8 cellular contexts compared by ENCODE assay signal in the genomic region with DNA sequence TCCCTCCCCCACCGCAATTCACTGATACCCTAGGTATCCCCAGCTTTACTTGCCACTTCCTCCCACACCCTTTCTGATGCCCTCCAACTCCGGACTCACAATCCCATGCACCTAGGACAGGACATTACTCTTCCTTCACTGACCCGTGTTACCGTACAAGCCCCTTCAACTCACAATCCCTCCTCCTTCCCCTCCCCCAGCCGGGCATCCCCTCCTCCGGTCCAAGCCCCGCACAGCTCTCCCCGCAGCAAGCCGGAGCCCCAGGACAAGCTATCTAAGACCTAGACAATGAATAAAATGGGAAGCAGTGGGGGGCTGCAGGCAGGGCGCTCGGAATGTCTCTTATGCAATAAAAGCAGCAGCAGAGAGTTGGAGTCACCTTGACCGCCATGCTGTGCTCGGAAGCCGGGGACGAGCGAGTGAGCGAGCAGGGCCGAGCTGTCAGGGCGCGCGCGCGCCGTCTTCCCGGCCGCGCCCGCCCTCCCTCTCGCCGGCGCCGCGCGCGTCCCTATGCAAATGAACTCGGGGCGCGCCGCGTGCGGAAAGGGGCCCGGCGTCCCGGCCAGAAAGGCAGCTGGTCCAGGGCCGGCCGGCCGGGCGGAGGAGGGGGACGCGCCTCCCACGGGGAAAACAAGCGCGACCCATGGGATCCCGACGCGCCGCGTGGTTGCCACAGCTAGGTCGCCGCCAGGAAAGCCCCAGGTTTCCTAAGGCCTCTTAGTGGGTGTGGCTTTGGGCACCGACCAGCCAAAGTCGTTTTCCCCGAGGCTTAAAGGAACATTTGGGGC. TPM values are rescaled to one million over a fixed set of nuclear protein-coding genes. Genes with fewer than 3 reads are reported as not detected.
DNase-seq lines count a peak whose midpoint lies in the region; ATAC-seq and TF ChIP-seq lines count a peak whose summit lies in the region.

A gene with protein sequence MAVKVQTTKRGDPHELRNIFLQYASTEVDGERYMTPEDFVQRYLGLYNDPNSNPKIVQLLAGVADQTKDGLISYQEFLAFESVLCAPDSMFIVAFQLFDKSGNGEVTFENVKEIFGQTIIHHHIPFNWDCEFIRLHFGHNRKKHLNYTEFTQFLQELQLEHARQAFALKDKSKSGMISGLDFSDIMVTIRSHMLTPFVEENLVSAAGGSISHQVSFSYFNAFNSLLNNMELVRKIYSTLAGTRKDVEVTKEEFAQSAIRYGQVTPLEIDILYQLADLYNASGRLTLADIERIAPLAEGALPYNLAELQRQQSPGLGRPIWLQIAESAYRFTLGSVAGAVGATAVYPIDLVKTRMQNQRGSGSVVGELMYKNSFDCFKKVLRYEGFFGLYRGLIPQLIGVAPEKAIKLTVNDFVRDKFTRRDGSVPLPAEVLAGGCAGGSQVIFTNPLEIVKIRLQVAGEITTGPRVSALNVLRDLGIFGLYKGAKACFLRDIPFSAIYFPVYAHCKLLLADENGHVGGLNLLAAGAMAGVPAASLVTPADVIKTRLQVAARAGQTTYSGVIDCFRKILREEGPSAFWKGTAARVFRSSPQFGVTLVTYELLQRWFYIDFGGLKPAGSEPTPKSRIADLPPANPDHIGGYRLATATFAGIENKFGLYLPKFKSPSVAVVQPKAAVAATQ (minus strand): TSS at position 421 of the 788 bp plus-strand sequence. CDS start 30 bp downstream, at position 391.

- H3K27ac ChIP-seq in DOHH2 (ENCODE audit: low read depth, low read length) (peak within 1 kb of the TSS; percentile 31), Karpas-422 (ENCODE audit: low read length) (peak within 1 kb of the TSS; percentile 50; the same call in 1 of the 2 replicates)

- peaks cover 29% of the 10 kb centered on the region for H3K36me3 ChIP-seq in DOHH2 (ENCODE audit: control insufficient read depth, low read length)
- H3K36me3 ChIP-seq in Karpas-422 (ENCODE audit: insufficient read depth, low read length) = peaks cover 22% of the 10 kb centered on the region

- H2AFZ ChIP-seq in Karpas-422 (ENCODE audit: low read length) = peak within 1 kb of the TSS; percentile 94

- no peaks in the 10 kb centered on the region for H3K27me3 ChIP-seq in DOHH2 (ENCODE audit: control insufficient read depth, low read length)
- peaks cover 3% of the 10 kb centered on the region; the same call in 1 of the 2 replicates for H3K27me3 ChIP-seq in Karpas-422 (ENCODE audit: low read length)

- H3K4me1 Mint-ChIP-seq in nephron = peaks cover 30% of the 10 kb centered on the region

- peaks cover 14% of the 10 kb centered on the region for H3K36me3 Mint-ChIP-seq in nephron (ENCODE audit: low read depth)

- H3K79me2 ChIP-seq in DOHH2 (ENCODE audit: control insufficient read depth, low read length) (peaks cover 35% of the 10 kb centered on the region), Karpas-422 (ENCODE audit: low read length) (peaks cover 49% of the 10 kb centered on the region)

- H3K9me3 ChIP-seq in DOHH2 (ENCODE audit: control insufficient read depth, insufficient read depth, low read length) (peaks cover 4% of the 10 kb centered on the region; the same call in 1 of the 2 replicates), Karpas-422 (ENCODE audit: low read length) (0 out of 2 replicates have a peak, but pooled peaks cover 6% of the 10 kb centered on the region)

- H3K4me1 ChIP-seq in DOHH2 (ENCODE audit: control insufficient read depth, low read length) = peaks cover 16% of the 10 kb centered on the region
- H3K4me1 ChIP-seq in Karpas-422 (ENCODE audit: low read length) = peaks cover 25% of the 10 kb centered on the region

- peak; percentile 95 for DNase-seq in Karpas-422
- DNase-seq in SHP77 treated with DMSO at 0.1 percent for 48 hours (lab: John Stamatoyannopoulos, UW) = peak; percentile 12
- DNase-seq in activated effector memory CD4-positive, alpha-beta T cell treated with Interleukin-2 at 50 U/mL for 16 hours = peak; percentile 66
- DNase-seq in fibroblast of the conjunctiva (ENCODE audit: low read depth) = peak; percentile 43
- DNase-seq in stimulated activated naive CD8-positive, alpha-beta T cell treated with anti-CD3 and anti-CD28 coated beads, Interleukin-15, Interleukin-2, amounts not matched to agents 100 U/mL and 50 U/mL, for 24 hours = peak; percentile 82

- peak within 1 kb of the TSS; percentile 50 to 91 (median 88) for H3K27ac Mint-ChIP-seq in nephron

- H3F3A ChIP-seq in DOHH2 (ENCODE audit: control insufficient read depth, insufficient read depth) = peaks cover 5% of the 10 kb centered on the region; the same call in 1 of the 2 replicates

- peak within 1 kb of the TSS; percentile 78 for H3K4me2 ChIP-seq in DOHH2 (ENCODE audit: low read length)
- peak within 1 kb of the TSS; percentile 82 for H3K4me2 ChIP-seq in Karpas-422 (ENCODE audit: low read depth, low read length, poor library complexity, severe bottlenecking)

- no peak for TF ChIP-seq CTCF in DOHH2 (IDR thresholded peaks at IDR 0.05; ENCODE audit: low read depth, low read length, poor library complexity, severe bottlenecking)
- no peak for TF ChIP-seq CTCF in nephron (IDR thresholded peaks at IDR 0.05; ENCODE audit: unreplicated experiment in 3 of 3)

- H4K20me1 ChIP-seq in DOHH2 (ENCODE audit: control insufficient read depth, insufficient read depth, low read depth, low read length) (no peaks in the 10 kb centered on the region), Karpas-422 (ENCODE audit: insufficient read depth, low read depth, low read length) (no peaks in the 10 kb centered on the region)

- ATAC-seq in GM21825 (IDR thresholded peaks at IDR 0.05; ENCODE audit: unreplicated experiment) = peak; percentile 93
- peak; percentile 97 for ATAC-seq in stimulated activated naive CD8-positive, alpha-beta T cell treated with anti-CD3 and anti-CD28 coated beads, Interleukin-15, Interleukin-2, amounts not matched to agents 100 U/mL and 50 U/mL, for 24 hours

- no peaks in the 10 kb centered on the region for H3K9me2 ChIP-seq in DOHH2 (replicated peaks; ENCODE audit: control insufficient read depth, low read length)
- no peaks in the 10 kb centered on the region for H3K9me2 ChIP-seq in Karpas-422 (replicated peaks; ENCODE audit: insufficient read depth, low read length)

- peaks cover 4% of the 10 kb centered on the region for H3K9me3 Mint-ChIP-seq in nephron

- H3K4me3 ChIP-seq in DOHH2 (ENCODE audit: low read length) = peak within 1 kb of the TSS; percentile 86
- H3K4me3 ChIP-seq in Karpas-422 (ENCODE audit: low read length) = peak within 1 kb of the TSS; percentile 88

- no peaks in the 10 kb centered on the region for H3K27me3 Mint-ChIP-seq in nephron (ENCODE audit: low read depth)

- H3K9ac ChIP-seq in Karpas-422 (ENCODE audit: low read length) = peak within 1 kb of the TSS; percentile 89

- peak within 1 kb of the TSS; percentile 87 to 94 (median 94) for H3K4me3 Mint-ChIP-seq in nephron

RNA-seq across cellular contexts. Expression of the gene that starts here (rescaled TPM):
- total RNA-seq in Karpas-422 (2014; rRNA removed; shearing (Covaris generic); ENCODE audit: low replicate concordance) = 45.4 and 55.8 TPM in 2 replicates

Comparison
In these comparisons a context has a peak if more than half of its experiments do, and no peak if none do; other contexts are left out.
1. Peak in every context shown above with its lines: DNase-seq, ATAC-seq, H3K4me3 ChIP-seq and H3K27ac ChIP-seq.
2. DNase-seq: peak in every context shown above with its lines; median percentile 95 in Karpas-422; 82 in stimulated activated naive CD8-positive, alpha-beta T cell treated with anti-CD3 and anti-CD28 coated beads, Interleukin-15, Interleukin-2, amounts not matched to agents 100 U/mL and 50 U/mL, for 24 hours; 66 in activated effector memory CD4-positive, alpha-beta T cell treated with Interleukin-2 at 50 U/mL for 16 hours; 43 in fibroblast of the conjunctiva; 12 in SHP77 treated with DMSO at 0.1 percent for 48 hours.